In the genomic region with DNA sequence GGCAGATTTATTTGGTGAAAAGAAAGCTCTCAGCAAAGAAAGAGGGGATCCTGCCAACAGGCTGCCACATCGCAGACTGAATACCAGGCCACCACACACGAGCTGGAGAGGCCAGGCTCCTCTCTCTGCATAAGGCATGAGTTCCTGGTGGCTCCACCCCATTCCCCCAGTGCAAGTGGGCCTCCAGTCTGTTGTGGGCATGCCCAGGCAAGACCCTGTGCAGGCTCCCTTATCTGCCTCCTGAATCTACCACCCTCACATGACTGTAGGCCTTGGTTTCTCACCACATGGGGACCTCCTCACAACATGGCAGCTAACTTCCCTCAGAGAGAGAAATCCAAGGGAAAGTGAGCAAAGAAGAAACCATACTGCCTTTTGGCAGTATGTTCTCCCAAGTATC, we compare ENCODE assay signal across 2 cellular contexts.
TF ChIP-seq lines count a peak whose summit lies in the region.

No MANE protein-coding gene starts in this region.

TF ChIP-seq in HEK293, 187 proteins besides CTCF, POLR2A, EP300 and RAD21 (continued from another document):
- TF ChIP-seq TCF7L2 (IDR thresholded peaks at IDR 0.05; ENCODE audit: borderline replicate concordance, low read depth, low read length) (no peak), TRIM28 (IDR thresholded peaks at IDR 0.05; ENCODE audit: borderline replicate concordance, low read length) (peak; percentile 26; the same call in 1 of the 2 replicates), SETDB1 (IDR thresholded peaks at IDR 0.05; ENCODE audit: insufficient read length, low read length) (peak; percentile 67)
- TF ChIP-seq, protein P1, sequence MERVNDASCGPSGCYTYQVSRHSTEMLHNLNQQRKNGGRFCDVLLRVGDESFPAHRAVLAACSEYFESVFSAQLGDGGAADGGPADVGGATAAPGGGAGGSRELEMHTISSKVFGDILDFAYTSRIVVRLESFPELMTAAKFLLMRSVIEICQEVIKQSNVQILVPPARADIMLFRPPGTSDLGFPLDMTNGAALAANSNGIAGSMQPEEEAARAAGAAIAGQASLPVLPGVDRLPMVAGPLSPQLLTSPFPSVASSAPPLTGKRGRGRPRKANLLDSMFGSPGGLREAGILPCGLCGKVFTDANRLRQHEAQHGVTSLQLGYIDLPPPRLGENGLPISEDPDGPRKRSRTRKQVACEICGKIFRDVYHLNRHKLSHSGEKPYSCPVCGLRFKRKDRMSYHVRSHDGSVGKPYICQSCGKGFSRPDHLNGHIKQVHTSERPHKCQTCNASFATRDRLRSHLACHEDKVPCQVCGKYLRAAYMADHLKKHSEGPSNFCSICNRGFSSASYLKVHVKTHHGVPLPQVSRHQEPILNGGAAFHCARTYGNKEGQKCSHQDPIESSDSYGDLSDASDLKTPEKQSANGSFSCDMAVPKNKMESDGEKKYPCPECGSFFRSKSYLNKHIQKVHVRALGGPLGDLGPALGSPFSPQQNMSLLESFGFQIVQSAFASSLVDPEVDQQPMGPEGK (tag by site-specific recombination; IDR thresholded peaks at IDR 0.05): no peak
- TF ChIP-seq, protein P2, sequence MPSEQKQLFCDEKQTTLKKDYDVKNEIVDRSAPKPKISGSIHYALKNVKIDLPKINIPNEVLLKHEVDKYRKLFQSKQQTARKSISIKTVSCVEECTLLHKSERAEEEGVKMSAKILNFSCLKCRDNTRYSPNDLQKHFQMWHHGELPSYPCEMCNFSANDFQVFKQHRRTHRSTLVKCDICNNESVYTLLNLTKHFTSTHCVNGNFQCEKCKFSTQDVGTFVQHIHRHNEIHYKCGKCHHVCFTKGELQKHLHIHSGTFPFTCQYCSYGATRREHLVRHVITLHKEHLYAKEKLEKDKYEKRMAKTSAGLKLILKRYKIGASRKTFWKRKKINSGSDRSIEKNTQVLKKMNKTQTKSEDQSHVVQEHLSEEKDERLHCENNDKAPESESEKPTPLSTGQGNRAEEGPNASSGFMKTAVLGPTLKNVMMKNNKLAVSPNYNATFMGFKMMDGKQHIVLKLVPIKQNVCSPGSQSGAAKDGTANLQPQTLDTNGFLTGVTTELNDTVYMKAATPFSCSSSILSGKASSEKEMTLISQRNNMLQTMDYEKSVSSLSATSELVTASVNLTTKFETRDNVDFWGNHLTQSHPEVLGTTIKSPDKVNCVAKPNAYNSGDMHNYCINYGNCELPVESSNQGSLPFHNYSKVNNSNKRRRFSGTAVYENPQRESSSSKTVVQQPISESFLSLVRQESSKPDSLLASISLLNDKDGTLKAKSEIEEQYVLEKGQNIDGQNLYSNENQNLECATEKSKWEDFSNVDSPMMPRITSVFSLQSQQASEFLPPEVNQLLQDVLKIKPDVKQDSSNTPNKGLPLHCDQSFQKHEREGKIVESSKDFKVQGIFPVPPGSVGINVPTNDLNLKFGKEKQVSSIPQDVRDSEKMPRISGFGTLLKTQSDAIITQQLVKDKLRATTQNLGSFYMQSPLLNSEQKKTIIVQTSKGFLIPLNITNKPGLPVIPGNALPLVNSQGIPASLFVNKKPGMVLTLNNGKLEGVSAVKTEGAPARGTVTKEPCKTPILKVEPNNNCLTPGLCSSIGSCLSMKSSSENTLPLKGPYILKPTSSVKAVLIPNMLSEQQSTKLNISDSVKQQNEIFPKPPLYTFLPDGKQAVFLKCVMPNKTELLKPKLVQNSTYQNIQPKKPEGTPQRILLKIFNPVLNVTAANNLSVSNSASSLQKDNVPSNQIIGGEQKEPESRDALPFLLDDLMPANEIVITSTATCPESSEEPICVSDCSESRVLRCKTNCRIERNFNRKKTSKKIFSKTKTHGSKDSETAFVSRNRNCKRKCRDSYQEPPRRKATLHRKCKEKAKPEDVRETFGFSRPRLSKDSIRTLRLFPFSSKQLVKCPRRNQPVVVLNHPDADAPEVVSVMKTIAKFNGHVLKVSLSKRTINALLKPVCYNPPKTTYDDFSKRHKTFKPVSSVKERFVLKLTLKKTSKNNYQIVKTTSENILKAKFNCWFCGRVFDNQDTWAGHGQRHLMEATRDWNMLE (tag by site-specific recombination; conservative IDR thresholded peaks at IDR 0.05; ENCODE audit: low read depth): peak; percentile 21; the same call in 1 of the 2 replicates
- TF ChIP-seq, protein P3, sequence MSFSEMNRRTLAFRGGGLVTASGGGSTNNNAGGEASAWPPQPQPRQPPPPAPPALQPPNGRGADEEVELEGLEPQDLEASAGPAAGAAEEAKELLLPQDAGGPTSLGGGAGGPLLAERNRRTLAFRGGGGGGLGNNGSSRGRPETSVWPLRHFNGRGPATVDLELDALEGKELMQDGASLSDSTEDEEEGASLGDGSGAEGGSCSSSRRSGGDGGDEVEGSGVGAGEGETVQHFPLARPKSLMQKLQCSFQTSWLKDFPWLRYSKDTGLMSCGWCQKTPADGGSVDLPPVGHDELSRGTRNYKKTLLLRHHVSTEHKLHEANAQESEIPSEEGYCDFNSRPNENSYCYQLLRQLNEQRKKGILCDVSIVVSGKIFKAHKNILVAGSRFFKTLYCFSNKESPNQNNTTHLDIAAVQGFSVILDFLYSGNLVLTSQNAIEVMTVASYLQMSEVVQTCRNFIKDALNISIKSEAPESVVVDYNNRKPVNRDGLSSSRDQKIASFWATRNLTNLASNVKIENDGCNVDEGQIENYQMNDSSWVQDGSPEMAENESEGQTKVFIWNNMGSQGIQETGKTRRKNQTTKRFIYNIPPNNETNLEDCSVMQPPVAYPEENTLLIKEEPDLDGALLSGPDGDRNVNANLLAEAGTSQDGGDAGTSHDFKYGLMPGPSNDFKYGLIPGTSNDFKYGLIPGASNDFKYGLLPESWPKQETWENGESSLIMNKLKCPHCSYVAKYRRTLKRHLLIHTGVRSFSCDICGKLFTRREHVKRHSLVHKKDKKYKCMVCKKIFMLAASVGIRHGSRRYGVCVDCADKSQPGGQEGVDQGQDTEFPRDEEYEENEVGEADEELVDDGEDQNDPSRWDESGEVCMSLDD (tag by site-specific recombination; IDR thresholded peaks at IDR 0.05): no peak

TF ChIP-seq in WTC11, 78 proteins besides CTCF, POLR2A, EP300 and RAD21:
- TF ChIP-seq ERG (CRISPR knock-in tag; IDR thresholded peaks at IDR 0.05): no peak
- TF ChIP-seq ZNF263 (CRISPR knock-in tag; IDR thresholded peaks at IDR 0.05; ENCODE audit: low read depth): no peak
- TF ChIP-seq ETV6 (CRISPR knock-in tag; IDR thresholded peaks at IDR 0.05): no peak
- TF ChIP-seq, protein P4, sequence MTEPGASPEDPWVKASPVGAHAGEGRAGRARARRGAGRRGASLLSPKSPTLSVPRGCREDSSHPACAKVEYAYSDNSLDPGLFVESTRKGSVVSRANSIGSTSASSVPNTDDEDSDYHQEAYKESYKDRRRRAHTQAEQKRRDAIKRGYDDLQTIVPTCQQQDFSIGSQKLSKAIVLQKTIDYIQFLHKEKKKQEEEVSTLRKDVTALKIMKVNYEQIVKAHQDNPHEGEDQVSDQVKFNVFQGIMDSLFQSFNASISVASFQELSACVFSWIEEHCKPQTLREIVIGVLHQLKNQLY (CRISPR knock-in tag; IDR thresholded peaks at IDR 0.05): no peak
- no peak for TF ChIP-seq USF2 (CRISPR knock-in tag; IDR thresholded peaks at IDR 0.05)
- TF ChIP-seq, protein P5, sequence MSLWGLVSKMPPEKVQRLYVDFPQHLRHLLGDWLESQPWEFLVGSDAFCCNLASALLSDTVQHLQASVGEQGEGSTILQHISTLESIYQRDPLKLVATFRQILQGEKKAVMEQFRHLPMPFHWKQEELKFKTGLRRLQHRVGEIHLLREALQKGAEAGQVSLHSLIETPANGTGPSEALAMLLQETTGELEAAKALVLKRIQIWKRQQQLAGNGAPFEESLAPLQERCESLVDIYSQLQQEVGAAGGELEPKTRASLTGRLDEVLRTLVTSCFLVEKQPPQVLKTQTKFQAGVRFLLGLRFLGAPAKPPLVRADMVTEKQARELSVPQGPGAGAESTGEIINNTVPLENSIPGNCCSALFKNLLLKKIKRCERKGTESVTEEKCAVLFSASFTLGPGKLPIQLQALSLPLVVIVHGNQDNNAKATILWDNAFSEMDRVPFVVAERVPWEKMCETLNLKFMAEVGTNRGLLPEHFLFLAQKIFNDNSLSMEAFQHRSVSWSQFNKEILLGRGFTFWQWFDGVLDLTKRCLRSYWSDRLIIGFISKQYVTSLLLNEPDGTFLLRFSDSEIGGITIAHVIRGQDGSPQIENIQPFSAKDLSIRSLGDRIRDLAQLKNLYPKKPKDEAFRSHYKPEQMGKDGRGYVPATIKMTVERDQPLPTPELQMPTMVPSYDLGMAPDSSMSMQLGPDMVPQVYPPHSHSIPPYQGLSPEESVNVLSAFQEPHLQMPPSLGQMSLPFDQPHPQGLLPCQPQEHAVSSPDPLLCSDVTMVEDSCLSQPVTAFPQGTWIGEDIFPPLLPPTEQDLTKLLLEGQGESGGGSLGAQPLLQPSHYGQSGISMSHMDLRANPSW (CRISPR knock-in tag; conservative IDR thresholded peaks at IDR 0.05; ENCODE audit: low read depth): no peak
- no peak for TF ChIP-seq EMX1 (CRISPR knock-in tag; IDR thresholded peaks at IDR 0.05)
- TF ChIP-seq FOXK1 (CRISPR knock-in tag; IDR thresholded peaks at IDR 0.05): no peak
- no peak for TF ChIP-seq FOXP4 (CRISPR knock-in tag; IDR thresholded peaks at IDR 0.05)
- no peak for TF ChIP-seq ZNF317 (CRISPR knock-in tag; IDR thresholded peaks at IDR 0.05; ENCODE audit: borderline replicate concordance, low read depth)
- no peak for TF ChIP-seq ZNF416 (CRISPR knock-in tag; IDR thresholded peaks at IDR 0.05)
- TF ChIP-seq TEAD1 (CRISPR knock-in tag; IDR thresholded peaks at IDR 0.05): no peak
- no peak for TF ChIP-seq CBFB (CRISPR knock-in tag; IDR thresholded peaks at IDR 0.05; ENCODE audit: low read depth)
- TF ChIP-seq ZNF232 (CRISPR knock-in tag; IDR thresholded peaks at IDR 0.05): no peak
- TF ChIP-seq, protein P6, sequence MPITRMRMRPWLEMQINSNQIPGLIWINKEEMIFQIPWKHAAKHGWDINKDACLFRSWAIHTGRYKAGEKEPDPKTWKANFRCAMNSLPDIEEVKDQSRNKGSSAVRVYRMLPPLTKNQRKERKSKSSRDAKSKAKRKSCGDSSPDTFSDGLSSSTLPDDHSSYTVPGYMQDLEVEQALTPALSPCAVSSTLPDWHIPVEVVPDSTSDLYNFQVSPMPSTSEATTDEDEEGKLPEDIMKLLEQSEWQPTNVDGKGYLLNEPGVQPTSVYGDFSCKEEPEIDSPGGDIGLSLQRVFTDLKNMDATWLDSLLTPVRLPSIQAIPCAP (CRISPR knock-in tag; IDR thresholded peaks at IDR 0.05): no peak
